ENCODE assay signal across 31 cellular contexts in genomic region chr10:36313142-36313541, GRCh38.
"Had no signal": no experiment of that assay in that cellular context is flagged by ENCODE, and none has a peak within 500 bp of the region (broad histone marks: within the 10 kb centered on the region; RNA-seq: fewer than 3 reads in every experiment).

No MANE protein-coding gene starts in this region.

- H3K4me1 ChIP-seq: Peyer's patch had no signal

- H3K36me3 ChIP-seq: MG63, Peyer's patch, WERI-Rb-1 had no signal

- H3K27me3 ChIP-seq: MG63, Peyer's patch had no signal

- H3K9me3 ChIP-seq: MG63, Peyer's patch had no signal

- H3K27ac ChIP-seq: Peyer's patch, WERI-Rb-1 had no signal

- DNase-seq: activated CD4-positive, alpha-beta T cell treated with anti-CD3 and anti-CD28 coated beads, Interleukin-2, amount 10 ng/mL, durations not matched to agents 24 days and 14 days; activated CD4-positive, alpha-beta T cell treated with anti-CD3 and anti-CD28 coated beads, Interleukin-2, amount 50 U/mL, for 4 hours; activated CD8-positive, alpha-beta T cell treated with anti-CD3 and anti-CD28 coated beads for 36 hours; activated effector memory CD4-positive, alpha-beta T cell treated with Interleukin-2 at 50 U/mL for 16 hours; activated naive CD4-positive, alpha-beta T cell treated with anti-CD3 and anti-CD28 coated beads, Interleukin-2, amount 10 ng/mL, durations not matched to agents 7 days and 5 days; activated naive CD8-positive, alpha-beta T cell treated with anti-CD3 and anti-CD28 coated beads, Interleukin-2, amount 50 U/mL, for 24 hours; activated T-cell treated with anti-CD3 and anti-CD28 coated beads, Interleukin-2, amount 50 U/mL, for 4 hours; anterior cingulate cortex; caudate nucleus; cerebellar nuclear complex; Karpas-422; MG63; MV-4-11; NCI-H1092; NCI-H1436 treated with DMSO at 0.1 percent for 48 hours; NCI-H1694 treated with DMSO at 0.1 percent for 48 hours; NCI-H2029 treated with DMSO at 0.1 percent for 48 hours; NCI-H2171; NCI-H446; NCI-H524; NCI-H69; NCI-H82; PC-3; Peyer's patch; RPMI8226; SW 1271; T-helper 1 cell; T-helper 2 cell; T1000; WERI-Rb-1 had no signal

- H3K4me3 ChIP-seq: K562, MG63, Peyer's patch had no signal

- ATAC-seq: activated CD8-positive, alpha-beta T cell treated with anti-CD3 and anti-CD28 coated beads for 36 hours; activated naive CD8-positive, alpha-beta T cell treated with anti-CD3 and anti-CD28 coated beads, Interleukin-2, amount 50 U/mL, for 24 hours; activated T-cell treated with anti-CD3 and anti-CD28 coated beads, Interleukin-2, amount 50 U/mL, for 4 hours; K562; PC-3 had no signal
